ENCODE assay signal across 8 cellular contexts in the genomic region with DNA sequence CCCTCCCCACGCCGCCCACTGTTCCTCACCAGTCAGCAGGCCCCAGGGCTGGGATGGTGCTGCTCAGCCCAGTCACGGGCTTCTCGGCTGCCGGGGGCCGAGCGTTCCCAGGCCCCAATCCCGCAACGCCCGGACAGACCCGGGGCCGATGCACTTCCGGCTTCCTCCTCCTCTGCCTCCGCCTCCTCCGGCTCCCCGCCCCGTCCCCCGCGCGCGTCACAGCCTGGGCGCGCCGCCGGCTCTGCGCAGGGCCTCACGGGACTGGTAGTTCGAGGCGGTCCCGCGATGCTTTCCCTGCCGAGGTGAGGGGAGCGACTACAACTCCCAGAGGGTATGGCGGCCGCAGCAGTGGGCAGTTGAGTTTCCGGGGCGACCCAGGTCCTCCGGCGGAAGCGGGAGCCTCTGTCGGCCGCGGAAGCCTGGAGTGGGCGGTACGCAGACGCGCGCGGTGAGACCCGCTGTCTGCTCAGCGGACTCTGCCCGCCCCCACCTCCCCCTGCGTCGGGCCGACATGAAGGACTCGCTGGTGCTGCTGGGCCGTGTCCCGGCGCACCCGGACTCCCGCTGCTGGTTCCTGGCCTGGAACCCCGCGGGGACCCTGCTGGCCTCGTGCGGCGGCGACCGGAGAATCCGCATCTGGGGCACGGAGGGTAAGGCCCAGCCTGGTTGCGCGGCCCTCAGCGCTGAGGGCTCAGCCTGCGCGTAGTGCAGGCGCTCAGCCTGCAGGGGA. TPM values are rescaled to one million over a fixed set of nuclear protein-coding genes. Genes with fewer than 3 reads are reported as not detected.
DNase-seq lines count a peak whose midpoint lies in the region; ATAC-seq and TF ChIP-seq lines count a peak whose summit lies in the region.

CIAO1 (plus strand) TSS at position 386 of the 730 bp plus-strand sequence; CDS start at position 512, 126 bp downstream.
TMEM127 (minus strand) TSS at position 158 of the 730 bp plus-strand sequence. CDS start 616 bp downstream, outside the sequence.

- intact Hi-C loops in left lung (cut with DNase I): loop anchor here in 1 of 2 donors (5.0 kb wide), 1 partner anchor 64 kb away; no protein-coding TSS in a partner anchor

- no peaks in the 10 kb centered on the region for H3K9me3 ChIP-seq in left lung

- peaks cover 0 to 56% of the 10 kb centered on the region in 2 donors for H3K36me3 ChIP-seq in left lung

- DNase-seq in NCI-H748 (lab: John Stamatoyannopoulos, UW; ENCODE audit: unreplicated experiment) (peak; percentile 95), dedifferentiated amniotic fluid mesenchymal stem cell (ENCODE audit: extremely low spot score) (peak; percentile 96), left lung (peak; percentile 99 to 100)
- DNase-seq in activated CD4-positive, alpha-beta T cell treated with anti-CD3 and anti-CD28 coated beads, Interleukin-2, amount 50 U/mL, for 1 hour: peak; percentile 96
- DNase-seq in stimulated activated CD4-positive, alpha-beta T cell treated with anti-CD3 and anti-CD28 coated beads, Interleukin-2, amount 100 ng/mL, for 48 hours: peak; percentile 96 to 97

- ATAC-seq in GM19351 (IDR thresholded peaks at IDR 0.05; ENCODE audit: unreplicated experiment) (peak; percentile 91), HG03521 (IDR thresholded peaks at IDR 0.05; ENCODE audit: unreplicated experiment) (peak; percentile 91), left lung (peak; percentile 98)

- H3K27ac ChIP-seq in C4-2B: peak within 1 kb of the TSS; percentile 91
- peak within 1 kb of the TSS; percentile 80 to 93 for H3K27ac ChIP-seq in left lung

- H3K27me3 ChIP-seq in left lung: no peaks in the 10 kb centered on the region

- no peak for TF ChIP-seq CTCF in C4-2B (conservative IDR thresholded peaks at IDR 0.05)
- peak in 1 of 2 donors; percentile 50 for TF ChIP-seq CTCF in left lung (IDR thresholded peaks at IDR 0.05)

- peaks cover 22 to 56% of the 10 kb centered on the region in 2 donors for H3K4me1 ChIP-seq in left lung

- peak within 1 kb of the TSS; percentile 91 to 99 for H3K4me3 ChIP-seq in left lung

RNA-seq across cellular contexts. Expression of gene CIAO1, which starts in this region (rescaled TPM):
- total RNA-seq in left lung: 10 to 100 TPM; 59.8 to 69.1 TPM

RNA-seq across cellular contexts. Expression of gene TMEM127, which starts in this region (rescaled TPM):
- 10 to 100 TPM; 66.1 to 79.9 TPM for total RNA-seq in left lung

Comparison
In these comparisons a context has a peak if more than half of its experiments do, and no peak if none do; other contexts are left out.
1. Peak in every context shown above with its lines: DNase-seq, ATAC-seq, H3K4me3 ChIP-seq and H3K27ac ChIP-seq.